In genomic region chr10:69567920-69568319, GRCh38 we compare ENCODE assay signal across 8 cellular contexts. TPM values are rescaled to one million over a fixed set of nuclear protein-coding genes. Genes with fewer than 3 reads are reported as not detected.
A peak's percentile ranks its signal among the peaks of the same experiment; 100 is the strongest.
DNase-seq lines count a peak whose midpoint lies in the region; ATAC-seq, FAIRE-seq and TF ChIP-seq lines count a peak whose summit lies in the region.

No MANE protein-coding gene starts in this region.

- peaks cover 83% of the 10 kb centered on the region for H3K27me3 ChIP-seq in A673 (replicated peaks; ENCODE audit: insufficient read depth, low read depth, low read length, poor library complexity)

- CTCF ChIA-PET in A673 (lab: Charles Lee) = no interaction called here

- no peak overlapping the region for H3K27ac ChIP-seq in A673 (ENCODE audit: low read depth, low read length, poor library complexity, severe bottlenecking)

- intact Hi-C loops in A673 (cut with micrococcal nuclease; ENCODE audit: unreplicated experiment) = no loop called here

- FAIRE-seq in HTR-8/SVneo (lab: Jason Lieb, UNC) = no peak

- in situ Hi-C loops in astrocyte of the spinal cord (cut with HindIII; ENCODE audit: low sequenced_read_pairs) = no loop called here

- DNase-seq in A673 (ENCODE audit: low spot score) (peak; percentile 58), HTR-8/SVneo (ENCODE audit: insufficient read length, low spot score) (peak; percentile 45), astrocyte of the spinal cord (ENCODE audit: low read depth, low spot score) (peak; percentile 55), left kidney (ENCODE audit: low read depth, low spot score) (peak; percentile 92), NK-92 (lab: John Stamatoyannopoulos, UW; ENCODE audit: unreplicated experiment) (no peak), ureter (ENCODE audit: low spot score) (no peak), occipital lobe (lab: John Stamatoyannopoulos, UW) (no peak)

- no peak for TF ChIP-seq CTCF in A673 (conservative IDR thresholded peaks at IDR 0.05; ENCODE audit: low read depth, low read length)
- no peak for TF ChIP-seq CTCF in astrocyte of the spinal cord (IDR thresholded peaks at IDR 0.05; ENCODE audit: low read depth, low read length)

- no peak for ATAC-seq in HG03565 (IDR thresholded peaks at IDR 0.05; ENCODE audit: unreplicated experiment)

- H3K4me3 ChIP-seq in A673 (ENCODE audit: low read depth, low read length, poor library complexity, severe bottlenecking) (no peak overlapping the region), astrocyte of the spinal cord (ENCODE audit: low read depth, low read length) (no peak overlapping the region)

- no peaks in the 10 kb centered on the region for H3K9me3 ChIP-seq in A673 (ENCODE audit: low read depth, low read length, poor library complexity, severe bottlenecking)

- no peaks in the 10 kb centered on the region for H3K4me1 ChIP-seq in A673 (ENCODE audit: insufficient read depth, low read length, poor library complexity, severe bottlenecking)

- H3K36me3 ChIP-seq in A673 (ENCODE audit: insufficient read depth, low read length, poor library complexity, severe bottlenecking) = no peaks in the 10 kb centered on the region

- BruUV-seq in A673 (replicated peaks; lab: Mats Ljungman, UMichigan) = no TSS peak

- POLR2A ChIA-PET in A673 (lab: Charles Lee; ENCODE audit: low non-redundant PET) = no interaction called here

RNA-seq across cellular contexts. Expression of gene NEUROG3, which starts 5.3 kb away (rescaled TPM):
- total RNA-seq in A673 (2021) (not detected in 2 replicates), ureter (not detected), occipital lobe (not detected)

Comparison
In these comparisons a context has a peak if more than half of its experiments do, and no peak if none do; other contexts are left out.
1. DNase-seq: peak in A673 (single experiment), HTR-8/SVneo (single experiment), astrocyte of the spinal cord (single experiment) and left kidney (single experiment); none in NK-92 (single experiment), ureter (single experiment) and occipital lobe (single experiment).